In genomic region chr11:91308069-91308468, GRCh38 we compare ENCODE assay signal across 1 cellular context.
TF ChIP-seq lines count a peak whose summit lies in the region.

No MANE protein-coding gene starts in this region.

TF ChIP-seq in SK-N-SH, 30 proteins besides CTCF, POLR2A, EP300 and RAD21 (continued from another document):
- TF ChIP-seq MAX (IDR thresholded peaks at IDR 0.05; ENCODE audit: low read depth) (no peak), MXI1 (IDR thresholded peaks at IDR 0.05; ENCODE audit: low read depth, low read length) (no peak), SIN3A (IDR thresholded peaks at IDR 0.05; ENCODE audit: borderline replicate concordance, low read depth, low read length) (no peak), SMC3 (IDR thresholded peaks at IDR 0.05; ENCODE audit: low read depth, low read length) (no peak), ELF1 (IDR thresholded peaks at IDR 0.05) (no peak), GATA2 (CRISPR knock-in tag; IDR thresholded peaks at IDR 0.05) (no peak)
